In genomic region chr1:2577565-2578075, GRCh38 we compare ENCODE assay signal across 8 cellular contexts. TPM values are rescaled to one million over a fixed set of nuclear protein-coding genes. Genes with fewer than 3 reads are reported as not detected.
DNase-seq lines count a peak whose midpoint lies in the region; ATAC-seq, FAIRE-seq and TF ChIP-seq lines count a peak whose summit lies in the region.
"Not testable (repeated sequence)": the region's sequence is repeated elsewhere in the genome, so short reads cannot be mapped to it uniquely, and the experiment has no call there.

No MANE protein-coding gene starts in this region.

- DNase-seq in activated CD4-positive, alpha-beta T cell treated with anti-CD3 and anti-CD28 coated beads, Interleukin-2, amount 50 U/mL, for 1 hour = peak; percentile 57
- not testable (repeated sequence) for DNase-seq in mammary epithelial cell; HepG2 (ENCODE audit: low spot score)
- DNase-seq in stimulated activated CD4-positive, alpha-beta T cell treated with anti-CD3 and anti-CD28 coated beads, Interleukin-15, amount 100 ng/mL, for 24 hours = peak; percentile 59

- H4K20me1 ChIP-seq in BLaER1; mammary epithelial cell (ENCODE audit: insufficient read depth, low read length); HepG2 (ENCODE audit: insufficient read depth, low read length): not testable (repeated sequence)

- not testable (repeated sequence) for TF ChIP-seq EP300 in HepG2 (IDR thresholded peaks at IDR 0.05; ENCODE audit: low read depth in 2 of 2, low read length in 2 of 2); HepG2 (CRISPR knock-in tag; IDR thresholded peaks at IDR 0.05; ENCODE audit: borderline replicate concordance)

- peak overlapping the region; percentile 83 for H3K27ac ChIP-seq in BLaER1
- not testable (repeated sequence) for H3K27ac ChIP-seq in mammary epithelial cell (ENCODE audit: insufficient read depth, low read depth, low read length)
- H3K27ac ChIP-seq in HepG2 (ENCODE audit: extremely low read length, insufficient read depth, low read length) = peak overlapping the region; percentile 54

- 83% methylated on average over 16 of the region's 23 CpGs for WGBS in mammary epithelial cell (ENCODE audit: low coverage, missing lambda C conversion rate)
- 78% methylated on average over 12 of the region's 23 CpGs for WGBS in HepG2 (ENCODE audit: low lambda C conversion rate)

- peaks cover 14% of the 10 kb centered on the region for H3K9me3 ChIP-seq in BLaER1
- not testable (repeated sequence) for H3K9me3 ChIP-seq in mammary epithelial cell (replicated peaks; ENCODE audit: insufficient read depth, low read length)
- peaks cover 11% of the 10 kb centered on the region for H3K9me3 ChIP-seq in HepG2 (ENCODE audit: low read length)

- TF ChIP-seq POLR2A in HepG2 (IDR thresholded peaks at IDR 0.05; ENCODE audit: insufficient read depth in 1 of 2, low read depth in 2 of 2, low read length in 2 of 2) = not testable (repeated sequence)

- TF ChIP-seq CTCF in mammary epithelial cell (conservative IDR thresholded peaks at IDR 0.05 in 1 of 2, IDR thresholded peaks at IDR 0.05 in 1 of 2; ENCODE audit: extremely low read depth in 1 of 2, insufficient read depth in 1 of 2, low read depth in 1 of 2, low read length in 2 of 2); HepG2 (CRISPR knock-in tag; IDR thresholded peaks at IDR 0.05): not testable (repeated sequence)

- not testable (repeated sequence) for H3K36me3 ChIP-seq in BLaER1; mammary epithelial cell (ENCODE audit: insufficient read depth, low read length); HepG2 (replicated peaks in 1 of 2; ENCODE audit: control insufficient read depth in 1 of 2, insufficient read depth in 2 of 2, low read length in 2 of 2)

- peak overlapping the region; percentile 26; the same call in 1 of the 2 replicates for H3K4me3 ChIP-seq in BLaER1
- not testable (repeated sequence) for H3K4me3 ChIP-seq in mammary epithelial cell (replicated peaks in 1 of 3; ENCODE audit: insufficient read depth in 1 of 3, low read depth in 2 of 3, low read length in 3 of 3)
- H3K4me3 ChIP-seq in HepG2 (replicated peaks in 1 of 3; ENCODE audit: insufficient read depth in 1 of 3, low read depth in 2 of 3, low read length in 3 of 3) = 0 out of 6 replicates have a peak overlapping the region, but pooled peaks of 1 of the 3 experiments have one; percentile 50

- H3K9ac ChIP-seq in BLaER1 (peak overlapping the region; percentile 60), HepG2 (ENCODE audit: insufficient read depth, low read depth, low read length) (0 out of 2 replicates have a peak overlapping the region, but pooled peaks have one; percentile 18)
- H3K9ac ChIP-seq in mammary epithelial cell (ENCODE audit: insufficient read depth, low read length) = not testable (repeated sequence)

- not testable (repeated sequence) for H3K79me2 ChIP-seq in mammary epithelial cell (ENCODE audit: insufficient read depth, low read length); HepG2 (ENCODE audit: insufficient read depth, low read length)

- intact Hi-C loops in mammary epithelial cell (cut with micrococcal nuclease); HepG2 (cut with micrococcal nuclease; ENCODE audit: unreplicated experiment): not testable (repeated sequence)

- H2AFZ ChIP-seq in mammary epithelial cell (ENCODE audit: low read depth, low read length) = peak overlapping the region; percentile 88
- not testable (repeated sequence) for H2AFZ ChIP-seq in HepG2 (ENCODE audit: low read length)

- peaks cover 75% of the 10 kb centered on the region for H3K4me1 ChIP-seq in BLaER1
- not testable (repeated sequence) for H3K4me1 ChIP-seq in mammary epithelial cell (ENCODE audit: insufficient read depth, low read length)
- peaks cover 81% of the 10 kb centered on the region for H3K4me1 ChIP-seq in HepG2 (ENCODE audit: insufficient read depth, low read length)

- H3K4me2 ChIP-seq in BLaER1 = peak overlapping the region; percentile 98
- H3K4me2 ChIP-seq in mammary epithelial cell (ENCODE audit: insufficient read depth, low read depth, low read length) = not testable (repeated sequence)
- H3K4me2 ChIP-seq in HepG2 (ENCODE audit: low read depth, low read length) = peak overlapping the region; percentile 75

- H3K27me3 ChIP-seq in BLaER1; mammary epithelial cell (ENCODE audit: insufficient read depth, low read length); HepG2 (ENCODE audit: control insufficient read depth in 1 of 2, insufficient read depth in 2 of 2, low read length in 2 of 2): not testable (repeated sequence)

- BruUV-seq in mammary epithelial cell (replicated peaks; lab: Mats Ljungman, UMichigan); HepG2 (replicated peaks; lab: Mats Ljungman, UMichigan): not testable (repeated sequence)

- in situ Hi-C loops in mammary epithelial cell (cut with MboI; ENCODE audit: low sequenced_read_pairs in 2 of 2) = loop anchor here in 1 of 2 donors (25.0 kb wide), 1 partner anchor 860 kb away; no protein-coding TSS in a partner anchor
- in situ Hi-C loops in HepG2 (cut with HindIII; ENCODE audit: extremely low pct_ligation_motif_present, low pct_unique_long_range_greater_than_20kb) = not testable (repeated sequence)

- ATAC-seq in GM18909 (IDR thresholded peaks at IDR 0.05; ENCODE audit: poor library complexity, unreplicated experiment) (peak; percentile 53), HG02571 (IDR thresholded peaks at IDR 0.05; ENCODE audit: unreplicated experiment) (peak; percentile 34), HG03439 (IDR thresholded peaks at IDR 0.05; ENCODE audit: unreplicated experiment) (peak; percentile 45)
- not testable (repeated sequence) for ATAC-seq in HepG2

- dilution Hi-C loops in mammary epithelial cell (cut with HindIII; ENCODE audit: low sequenced_read_pairs) = not testable (repeated sequence)

- POLR2A ChIA-PET in HepG2 (lab: Yijun Ruan, JAX) = interaction anchor here (0.7 to 1.5 kb wide), 8 partner anchors 8 to 51 kb away, joined by 3 to 12 read pairs (median 5); partner anchors contain the start of genes PANK4 and TNFRSF14

- TF ChIP-seq RAD21 in HepG2 (CRISPR knock-in tag; IDR thresholded peaks at IDR 0.05) = not testable (repeated sequence)

- FAIRE-seq in HepG2 (lab: Jason Lieb, UNC) = not testable (repeated sequence)

- CTCF ChIA-PET in mammary epithelial cell (lab: Charles Lee; ENCODE audit: low non-redundant PET) = not testable (repeated sequence)
- CTCF ChIA-PET in HepG2 (lab: Yijun Ruan, JAX; ENCODE audit: low intra/inter-chr PET ratio, low total read pairs) = interaction anchor here (1.0 kb wide), 1 partner anchor 20 kb away, joined by 3 read pairs; no protein-coding TSS in a partner anchor

RNA-seq across cellular contexts. Expression of gene PRXL2B, which starts 9.0 kb away (rescaled TPM):
- total RNA-seq in mammary epithelial cell = 10 to 100 TPM; 15.7 to 29.1 TPM
- polyA plus RNA-seq in mammary epithelial cell = 26.3 TPM
- 3.5 TPM for polyA minus RNA-seq in mammary epithelial cell
- 14.1 and 16.8 TPM in 2 replicates for total RNA-seq in HepG2 (2016; rRNA removed; fragmentation: Illumina TruSeq; extraction: Trizol)
- 3.3 and 4.6 TPM in 2 replicates for total RNA-seq in HepG2 (2016; cell fraction: cytosol; rRNA removed; fragmentation: Illumina TruSeq; extraction: Trizol; ENCODE audit: low read depth)
- total RNA-seq in HepG2 (2016; cell fraction: insoluble cytoplasmic fraction; rRNA removed; fragmentation: Illumina TruSeq; extraction: Trizol) = 14.4 and 15.6 TPM in 2 replicates
- 9.8 and 9.9 TPM in 2 replicates for total RNA-seq in HepG2 (2016; cell fraction: membrane; rRNA removed; fragmentation: Illumina TruSeq; extraction: Trizol)
- total RNA-seq in HepG2 (2016; cell fraction: nucleus; rRNA removed; fragmentation: Illumina TruSeq; extraction: Trizol) = 8.9 and 10.7 TPM in 2 replicates
- 22.1 and 29.5 TPM in 2 replicates for polyA plus RNA-seq in HepG2 (2011; rRNA removed)
- 24.7 and 29.1 TPM in 2 replicates for polyA plus RNA-seq in HepG2 (2011; cell fraction: cytosol; rRNA removed)
- polyA plus RNA-seq in HepG2 (2011; cell fraction: nucleus; rRNA removed) = 72.9 and 75.2 TPM in 2 replicates
- 22.4 and 26.9 TPM in 2 replicates for polyA plus RNA-seq in HepG2 (2012)
- 4.6 and 4.8 TPM in 2 replicates for polyA plus RNA-seq in HepG2 (2016; cell fraction: cytosol; fragmentation: Illumina TruSeq; extraction: Trizol; ENCODE audit: low read depth)
- polyA plus RNA-seq in HepG2 (2016; cell fraction: insoluble cytoplasmic fraction; fragmentation: Illumina TruSeq; extraction: Trizol; ENCODE audit: low read depth) = 20.7 and 24.0 TPM in 2 replicates
- polyA plus RNA-seq in HepG2 (2016; cell fraction: membrane; fragmentation: Illumina TruSeq; extraction: Trizol; ENCODE audit: low read depth) = 11.7 and 12.0 TPM in 2 replicates
- polyA plus RNA-seq in HepG2 (2016; cell fraction: nucleus; fragmentation: Illumina TruSeq; extraction: Trizol; ENCODE audit: insufficient read depth, low read depth) = 24.3 and 25.8 TPM in 2 replicates
- 3.8 and 32.9 TPM in 2 replicates for polyA minus RNA-seq in HepG2 (2011; rRNA and poly(A)+ RNA removed; ENCODE audit: low replicate concordance)
- 16.2 and 16.4 TPM in 2 replicates for polyA minus RNA-seq in HepG2 (2011; cell fraction: cytosol; rRNA and poly(A)+ RNA removed)
- 5.8 and 7.5 TPM in 2 replicates for polyA minus RNA-seq in HepG2 (2011; cell fraction: nucleus; rRNA and poly(A)+ RNA removed)

RNA-seq across cellular contexts. Expression of gene TNFRSF14, which starts 21.4 kb away (rescaled TPM):
- 10 to 100 TPM; 12.9 to 19.0 TPM for total RNA-seq in mammary epithelial cell
- 19.6 TPM for polyA plus RNA-seq in mammary epithelial cell
- polyA minus RNA-seq in mammary epithelial cell = 11.4 TPM
- total RNA-seq in HepG2 (2016; rRNA removed; fragmentation: Illumina TruSeq; extraction: Trizol) = 6.2 and 11.9 TPM in 2 replicates
- 7.1 and 8.0 TPM in 2 replicates for total RNA-seq in HepG2 (2016; cell fraction: cytosol; rRNA removed; fragmentation: Illumina TruSeq; extraction: Trizol; ENCODE audit: low read depth)
- 5.5 and 13.2 TPM in 2 replicates for total RNA-seq in HepG2 (2016; cell fraction: insoluble cytoplasmic fraction; rRNA removed; fragmentation: Illumina TruSeq; extraction: Trizol)
- 10.5 and 12.4 TPM in 2 replicates for total RNA-seq in HepG2 (2016; cell fraction: membrane; rRNA removed; fragmentation: Illumina TruSeq; extraction: Trizol)
- total RNA-seq in HepG2 (2016; cell fraction: nucleus; rRNA removed; fragmentation: Illumina TruSeq; extraction: Trizol) = 11.2 and 11.3 TPM in 2 replicates
- polyA plus RNA-seq in HepG2 (2011; rRNA removed) = 49.9 and 70.7 TPM in 2 replicates
- polyA plus RNA-seq in HepG2 (2011; cell fraction: cytosol; rRNA removed) = 24.2 and 35.1 TPM in 2 replicates
- 534 and 601 TPM in 2 replicates for polyA plus RNA-seq in HepG2 (2011; cell fraction: nucleus; rRNA removed)
- polyA plus RNA-seq in HepG2 (2012) = 20.3 and 22.1 TPM in 2 replicates
- 6.2 and 6.4 TPM in 2 replicates for polyA plus RNA-seq in HepG2 (2016; cell fraction: cytosol; fragmentation: Illumina TruSeq; extraction: Trizol; ENCODE audit: low read depth)
- polyA plus RNA-seq in HepG2 (2016; cell fraction: insoluble cytoplasmic fraction; fragmentation: Illumina TruSeq; extraction: Trizol; ENCODE audit: low read depth) = 5.6 and 7.2 TPM in 2 replicates
- polyA plus RNA-seq in HepG2 (2016; cell fraction: membrane; fragmentation: Illumina TruSeq; extraction: Trizol; ENCODE audit: low read depth) = 9.0 and 10.4 TPM in 2 replicates
- 35.7 and 39.2 TPM in 2 replicates for polyA plus RNA-seq in HepG2 (2016; cell fraction: nucleus; fragmentation: Illumina TruSeq; extraction: Trizol; ENCODE audit: insufficient read depth, low read depth)
- 0.61 and 40.6 TPM in 2 replicates for polyA minus RNA-seq in HepG2 (2011; rRNA and poly(A)+ RNA removed; ENCODE audit: low replicate concordance)
- polyA minus RNA-seq in HepG2 (2011; cell fraction: cytosol; rRNA and poly(A)+ RNA removed) = 12.6 and 13.8 TPM in 2 replicates
- 32.2 and 34.3 TPM in 2 replicates for polyA minus RNA-seq in HepG2 (2011; cell fraction: nucleus; rRNA and poly(A)+ RNA removed)

RNA-seq across cellular contexts. Expression of gene HES5, which starts 47.6 kb away (rescaled TPM):
- total RNA-seq in mammary epithelial cell (not detected), HepG2 (2016; rRNA removed; fragmentation: Illumina TruSeq; extraction: Trizol) (not detected in 2 replicates)
- polyA plus RNA-seq in mammary epithelial cell (not detected), HepG2 (2011; rRNA removed) (0.05 TPM in 1 of 2 replicates, not detected in the other)
- not detected for polyA minus RNA-seq in mammary epithelial cell
- not detected in 2 replicates for total RNA-seq in HepG2 (2016; cell fraction: cytosol; rRNA removed; fragmentation: Illumina TruSeq; extraction: Trizol; ENCODE audit: low read depth)
- total RNA-seq in HepG2 (2016; cell fraction: insoluble cytoplasmic fraction; rRNA removed; fragmentation: Illumina TruSeq; extraction: Trizol) = not detected in 2 replicates
- total RNA-seq in HepG2 (2016; cell fraction: membrane; rRNA removed; fragmentation: Illumina TruSeq; extraction: Trizol) = not detected in 2 replicates
- total RNA-seq in HepG2 (2016; cell fraction: nucleus; rRNA removed; fragmentation: Illumina TruSeq; extraction: Trizol) = not detected in 2 replicates
- polyA plus RNA-seq in HepG2 (2011; cell fraction: cytosol; rRNA removed) = not detected in 2 replicates
- not detected in 2 replicates for polyA plus RNA-seq in HepG2 (2011; cell fraction: nucleus; rRNA removed)
- polyA plus RNA-seq in HepG2 (2012) = not detected in 2 replicates
- polyA plus RNA-seq in HepG2 (2016; cell fraction: cytosol; fragmentation: Illumina TruSeq; extraction: Trizol; ENCODE audit: low read depth) = not detected in 2 replicates
- polyA plus RNA-seq in HepG2 (2016; cell fraction: insoluble cytoplasmic fraction; fragmentation: Illumina TruSeq; extraction: Trizol; ENCODE audit: low read depth) = not detected in 2 replicates
- not detected in 2 replicates for polyA plus RNA-seq in HepG2 (2016; cell fraction: membrane; fragmentation: Illumina TruSeq; extraction: Trizol; ENCODE audit: low read depth)
- polyA plus RNA-seq in HepG2 (2016; cell fraction: nucleus; fragmentation: Illumina TruSeq; extraction: Trizol; ENCODE audit: insufficient read depth, low read depth) = not detected in 2 replicates
- polyA minus RNA-seq in HepG2 (2011; rRNA and poly(A)+ RNA removed; ENCODE audit: low replicate concordance) = not detected in 2 replicates
- not detected in 2 replicates for polyA minus RNA-seq in HepG2 (2011; cell fraction: cytosol; rRNA and poly(A)+ RNA removed)
- polyA minus RNA-seq in HepG2 (2011; cell fraction: nucleus; rRNA and poly(A)+ RNA removed) = not detected in 2 replicates

RNA-seq across cellular contexts. Expression of gene PANK4, which starts 51.2 kb away (rescaled TPM):
- 10 to 100 TPM; 14.2 to 28.5 TPM for total RNA-seq in mammary epithelial cell
- 14.9 TPM for polyA plus RNA-seq in mammary epithelial cell
- 4.1 TPM for polyA minus RNA-seq in mammary epithelial cell
- 9.2 and 19.3 TPM in 2 replicates for total RNA-seq in HepG2 (2016; rRNA removed; fragmentation: Illumina TruSeq; extraction: Trizol)
- 15.2 and 19.7 TPM in 2 replicates for total RNA-seq in HepG2 (2016; cell fraction: cytosol; rRNA removed; fragmentation: Illumina TruSeq; extraction: Trizol; ENCODE audit: low read depth)
- 9.5 and 17.6 TPM in 2 replicates for total RNA-seq in HepG2 (2016; cell fraction: insoluble cytoplasmic fraction; rRNA removed; fragmentation: Illumina TruSeq; extraction: Trizol)
- 5.3 and 5.7 TPM in 2 replicates for total RNA-seq in HepG2 (2016; cell fraction: membrane; rRNA removed; fragmentation: Illumina TruSeq; extraction: Trizol)
- total RNA-seq in HepG2 (2016; cell fraction: nucleus; rRNA removed; fragmentation: Illumina TruSeq; extraction: Trizol) = 19.2 TPM in 2 replicates
- 17.2 and 17.4 TPM in 2 replicates for polyA plus RNA-seq in HepG2 (2011; rRNA removed)
- 7.9 and 10.5 TPM in 2 replicates for polyA plus RNA-seq in HepG2 (2011; cell fraction: cytosol; rRNA removed)
- polyA plus RNA-seq in HepG2 (2011; cell fraction: nucleus; rRNA removed) = 84.3 and 91.7 TPM in 2 replicates
- 11.1 and 12.3 TPM in 2 replicates for polyA plus RNA-seq in HepG2 (2012)
- 0.83 and 1.3 TPM in 2 replicates for polyA plus RNA-seq in HepG2 (2016; cell fraction: cytosol; fragmentation: Illumina TruSeq; extraction: Trizol; ENCODE audit: low read depth)
- polyA plus RNA-seq in HepG2 (2016; cell fraction: insoluble cytoplasmic fraction; fragmentation: Illumina TruSeq; extraction: Trizol; ENCODE audit: low read depth) = 6.9 and 9.3 TPM in 2 replicates
- 1.5 and 2.2 TPM in 2 replicates for polyA plus RNA-seq in HepG2 (2016; cell fraction: membrane; fragmentation: Illumina TruSeq; extraction: Trizol; ENCODE audit: low read depth)
- polyA plus RNA-seq in HepG2 (2016; cell fraction: nucleus; fragmentation: Illumina TruSeq; extraction: Trizol; ENCODE audit: insufficient read depth, low read depth) = 33.9 and 43.9 TPM in 2 replicates
- 27.8 and 43.6 TPM in 2 replicates for polyA minus RNA-seq in HepG2 (2011; rRNA and poly(A)+ RNA removed; ENCODE audit: low replicate concordance)
- polyA minus RNA-seq in HepG2 (2011; cell fraction: cytosol; rRNA and poly(A)+ RNA removed) = 14.8 and 18.2 TPM in 2 replicates
- 56.7 and 65.1 TPM in 2 replicates for polyA minus RNA-seq in HepG2 (2011; cell fraction: nucleus; rRNA and poly(A)+ RNA removed)

RNA-seq across cellular contexts. Expression of gene MMEL1, which starts 55.2 kb away (rescaled TPM):
- total RNA-seq in mammary epithelial cell (not detected), HepG2 (2016; rRNA removed; fragmentation: Illumina TruSeq; extraction: Trizol) (not detected in 2 replicates)
- polyA plus RNA-seq in mammary epithelial cell (not detected), HepG2 (2011; rRNA removed) (0.48 and 1.6 TPM in 2 replicates)
- polyA minus RNA-seq in mammary epithelial cell = not detected
- not detected in 2 replicates for total RNA-seq in HepG2 (2016; cell fraction: cytosol; rRNA removed; fragmentation: Illumina TruSeq; extraction: Trizol; ENCODE audit: low read depth)
- total RNA-seq in HepG2 (2016; cell fraction: insoluble cytoplasmic fraction; rRNA removed; fragmentation: Illumina TruSeq; extraction: Trizol) = not detected in 2 replicates
- not detected in 2 replicates for total RNA-seq in HepG2 (2016; cell fraction: membrane; rRNA removed; fragmentation: Illumina TruSeq; extraction: Trizol)
- total RNA-seq in HepG2 (2016; cell fraction: nucleus; rRNA removed; fragmentation: Illumina TruSeq; extraction: Trizol) = not detected in 2 replicates
- 0.54 and 0.78 TPM in 2 replicates for polyA plus RNA-seq in HepG2 (2011; cell fraction: cytosol; rRNA removed)
- polyA plus RNA-seq in HepG2 (2011; cell fraction: nucleus; rRNA removed) = 3.3 and 4.7 TPM in 2 replicates
- polyA plus RNA-seq in HepG2 (2012) = 0.37 and 0.43 TPM in 2 replicates
- polyA plus RNA-seq in HepG2 (2016; cell fraction: cytosol; fragmentation: Illumina TruSeq; extraction: Trizol; ENCODE audit: low read depth) = not detected in 2 replicates
- polyA plus RNA-seq in HepG2 (2016; cell fraction: insoluble cytoplasmic fraction; fragmentation: Illumina TruSeq; extraction: Trizol; ENCODE audit: low read depth) = not detected in 2 replicates
- not detected in 2 replicates for polyA plus RNA-seq in HepG2 (2016; cell fraction: membrane; fragmentation: Illumina TruSeq; extraction: Trizol; ENCODE audit: low read depth)
- polyA plus RNA-seq in HepG2 (2016; cell fraction: nucleus; fragmentation: Illumina TruSeq; extraction: Trizol; ENCODE audit: insufficient read depth, low read depth) = not detected in 2 replicates
- 0.72 TPM in 1 of 2 replicates, not detected in the other for polyA minus RNA-seq in HepG2 (2011; rRNA and poly(A)+ RNA removed; ENCODE audit: low replicate concordance)
- 1.3 TPM in 1 of 2 replicates, not detected in the other for polyA minus RNA-seq in HepG2 (2011; cell fraction: cytosol; rRNA and poly(A)+ RNA removed)
- 0.39 and 0.62 TPM in 2 replicates for polyA minus RNA-seq in HepG2 (2011; cell fraction: nucleus; rRNA and poly(A)+ RNA removed)
